Comparison of ENCODE assay signal across 29 cellular contexts in genomic region chr14:65623759-65624158, GRCh38.
"Had no signal": no experiment of that assay in that cellular context is flagged by ENCODE, and none has a peak within 500 bp of the region (broad histone marks: within the 10 kb centered on the region; RNA-seq: fewer than 3 reads in every experiment).

No MANE protein-coding gene starts in this region.

- H3K4me1 Mint-ChIP-seq: neural crest cell; stimulated activated effector memory CD8-positive, alpha-beta T cell treated with anti-CD3 and anti-CD28 coated beads, Interleukin-12 subunit alpha, Interleukin-12 subunit beta, amount 100 ng/mL, for 72 hours; stimulated activated naive B cell treated with anti-CD40 and anti-IgM and Interleukin-4, amounts not matched to agents 10 μg/mL and 1 μg/mL and 100 μg/mL, for 72 hours had no signal

- H3K9ac ChIP-seq: parathyroid adenoma had no signal

- H3K27me3 Mint-ChIP-seq: naive thymus-derived CD8-positive, alpha-beta T cell; natural killer cell treated with Interleukin-12 subunit alpha and Interleukin-12 subunit beta and Interleukin-15 and Interleukin-18, amount 100 ng/mL, for 72 hours; progenitor cell of endocrine pancreas; stimulated activated naive B cell treated with anti-CD40 and anti-IgM and Interleukin-4, amounts not matched to agents 10 μg/mL and 1 μg/mL and 100 μg/mL, for 72 hours; stimulated activated naive CD8-positive, alpha-beta T cell treated with anti-CD3 and anti-CD28 coated beads, Interleukin-15, Interleukin-2, amounts not matched to agents 100 ng/mL and 50 ng/mL, for 24 hours; type B pancreatic cell had no signal

- H3K79me2 ChIP-seq: parathyroid adenoma had no signal

- H3K36me3 ChIP-seq: ovary, right lobe of liver, sigmoid colon, thoracic aorta, thyroid gland, upper lobe of right lung, uterus had no signal

- H3K4me3 Mint-ChIP-seq: naive thymus-derived CD8-positive, alpha-beta T cell; natural killer cell treated with Interleukin-12 subunit alpha and Interleukin-12 subunit beta and Interleukin-15 and Interleukin-18, amount 100 ng/mL, for 72 hours; nephron progenitor cell; neural crest cell; stimulated activated effector memory CD8-positive, alpha-beta T cell treated with anti-CD3 and anti-CD28 coated beads, Interleukin-12 subunit alpha, Interleukin-12 subunit beta, amount 100 ng/mL, for 72 hours; stimulated activated naive B cell treated with anti-CD40 and anti-IgM and Interleukin-4, amounts not matched to agents 10 μg/mL and 1 μg/mL and 100 μg/mL, for 72 hours; stimulated activated naive CD8-positive, alpha-beta T cell treated with anti-CD3 and anti-CD28 coated beads, Interleukin-15, Interleukin-2, amounts not matched to agents 100 ng/mL and 50 ng/mL, for 24 hours; type B pancreatic cell had no signal

- DNase-seq: naive thymus-derived CD8-positive, alpha-beta T cell; nephron progenitor cell; occipital lobe; ovary; posterior cingulate gyrus; psoas muscle; right cardiac atrium; right lobe of liver; sigmoid colon; small intestine; stimulated activated CD4-positive, alpha-beta T cell treated with anti-CD3 and anti-CD28 coated beads, Interleukin-15, amount 100 ng/mL, for 24 hours; stimulated activated CD4-positive, alpha-beta T cell treated with anti-CD3 and anti-CD28 coated beads, Interleukin-2, amount 100 ng/mL, for 24 hours; stimulated activated CD4-positive, alpha-beta T cell treated with anti-CD3 and anti-CD28 coated beads, Interleukin-2, amount 100 ng/mL, for 48 hours; stimulated activated CD4-positive, alpha-beta T cell treated with anti-CD3 and anti-CD28 coated beads, Interleukin-4, amount 100 ng/mL, for 24 hours; stimulated activated naive B cell treated with anti-CD40 and anti-IgM and Interleukin-4, amounts not matched to agents 10 μg/mL and 1 μg/mL and 100 μg/mL, for 72 hours; stimulated activated naive CD4-positive, alpha-beta T cell treated with Interleukin-2 at 50 U/mL for 16 hours; stomach; thyroid gland; upper lobe of right lung; uterus had no signal

- H3K27ac ChIP-seq: ovary, parathyroid adenoma, psoas muscle, right lobe of liver, sigmoid colon, stomach, thoracic aorta, thyroid gland, tibial nerve, upper lobe of right lung, uterus had no signal

- H3K36me3 Mint-ChIP-seq: natural killer cell treated with Interleukin-12 subunit alpha and Interleukin-12 subunit beta and Interleukin-15 and Interleukin-18, amount 100 ng/mL, for 72 hours; type B pancreatic cell had no signal

- H2AFZ ChIP-seq: parathyroid adenoma had no signal

- H3K4me1 ChIP-seq: parathyroid adenoma, psoas muscle, right lobe of liver, sigmoid colon, thyroid gland, tibial nerve, upper lobe of right lung, uterus had no signal

- FAIRE-seq: small intestine had no signal

- H3K4me3 ChIP-seq: ovary, psoas muscle, right lobe of liver, sigmoid colon, stomach, thoracic aorta, thyroid gland, tibial nerve, upper lobe of right lung, uterus had no signal

- H3K27ac Mint-ChIP-seq: natural killer cell treated with Interleukin-12 subunit alpha and Interleukin-12 subunit beta and Interleukin-15 and Interleukin-18, amount 100 ng/mL, for 72 hours; nephron progenitor cell; progenitor cell of endocrine pancreas; stimulated activated effector memory CD8-positive, alpha-beta T cell treated with anti-CD3 and anti-CD28 coated beads, Interleukin-12 subunit alpha, Interleukin-12 subunit beta, amount 100 ng/mL, for 72 hours; stimulated activated naive B cell treated with anti-CD40 and anti-IgM and Interleukin-4, amounts not matched to agents 10 μg/mL and 1 μg/mL and 100 μg/mL, for 72 hours; stimulated activated naive CD8-positive, alpha-beta T cell treated with anti-CD3 and anti-CD28 coated beads, Interleukin-15, Interleukin-2, amounts not matched to agents 100 ng/mL and 50 ng/mL, for 24 hours; type B pancreatic cell had no signal

- H3K27me3 ChIP-seq: ovary, right lobe of liver, sigmoid colon, stomach, thyroid gland, tibial nerve, upper lobe of right lung, uterus had no signal

- ATAC-seq: naive thymus-derived CD8-positive, alpha-beta T cell; natural killer cell treated with Interleukin-12 subunit alpha and Interleukin-12 subunit beta and Interleukin-15 and Interleukin-18, amount 100 ng/mL, for 72 hours; psoas muscle; right cardiac atrium; right lobe of liver; stimulated activated effector memory CD8-positive, alpha-beta T cell treated with anti-CD3 and anti-CD28 coated beads, Interleukin-12 subunit alpha, Interleukin-12 subunit beta, amount 100 ng/mL, for 72 hours; stimulated activated naive B cell treated with anti-CD40 and anti-IgM and Interleukin-4, amounts not matched to agents 10 μg/mL and 1 μg/mL and 100 μg/mL, for 72 hours; upper lobe of right lung had no signal

- H3K9me3 ChIP-seq: ovary, psoas muscle, right lobe of liver, sigmoid colon, stomach, thoracic aorta, thyroid gland, tibial nerve, upper lobe of right lung, uterus had no signal

- H3K9me3 Mint-ChIP-seq: naive thymus-derived CD8-positive, alpha-beta T cell; natural killer cell treated with Interleukin-12 subunit alpha and Interleukin-12 subunit beta and Interleukin-15 and Interleukin-18, amount 100 ng/mL, for 72 hours; nephron progenitor cell; neural crest cell; stimulated activated effector memory CD8-positive, alpha-beta T cell treated with anti-CD3 and anti-CD28 coated beads, Interleukin-12 subunit alpha, Interleukin-12 subunit beta, amount 100 ng/mL, for 72 hours; stimulated activated naive B cell treated with anti-CD40 and anti-IgM and Interleukin-4, amounts not matched to agents 10 μg/mL and 1 μg/mL and 100 μg/mL, for 72 hours; stimulated activated naive CD8-positive, alpha-beta T cell treated with anti-CD3 and anti-CD28 coated beads, Interleukin-15, Interleukin-2, amounts not matched to agents 100 ng/mL and 50 ng/mL, for 24 hours; type B pancreatic cell had no signal
